2 cellular contexts compared by ENCODE assay signal in genomic region chr10:6271663-6272062, GRCh38.
TF ChIP-seq lines count a peak whose summit lies in the region.

No MANE protein-coding gene starts in this region.

TF ChIP-seq in HEK293, 187 proteins besides CTCF, POLR2A, EP300 and RAD21 (continued from another document):
- TF ChIP-seq ZNF704 (tag by site-specific recombination; IDR thresholded peaks at IDR 0.05) = no peak
- peak; percentile 88 for TF ChIP-seq EGR2 (tag by site-specific recombination; IDR thresholded peaks at IDR 0.05; ENCODE audit: low read depth)
- TF ChIP-seq ZNF37A (tag by site-specific recombination; IDR thresholded peaks at IDR 0.05) = no peak

TF ChIP-seq in GM12878, 131 proteins besides CTCF, POLR2A, EP300 and RAD21 (continued from another document):
- TF ChIP-seq REST (IDR thresholded peaks at IDR 0.05; ENCODE audit: low read depth, low read length) = no peak
- no peak for TF ChIP-seq ZBTB33 (IDR thresholded peaks at IDR 0.05)
- TF ChIP-seq ZZZ3 (IDR thresholded peaks at IDR 0.05; ENCODE audit: control insufficient read depth, insufficient read length, low read depth) = no peak
- no peak; the same call in 1 of the 2 replicates for TF ChIP-seq POLR2AphosphoS5 (IDR thresholded peaks at IDR 0.05; ENCODE audit: low read length)
- TF ChIP-seq MEF2B (IDR thresholded peaks at IDR 0.05; ENCODE audit: partially characterized antibody, poor library complexity, severe bottlenecking) = peak; percentile 24
- no peak for TF ChIP-seq BHLHE40 (IDR thresholded peaks at IDR 0.05; ENCODE audit: borderline replicate concordance in 1 of 2, low read depth in 2 of 2, low read length in 1 of 2)
- TF ChIP-seq STAT1 (conservative IDR thresholded peaks at IDR 0.05) = no peak
- TF ChIP-seq CHD1 (IDR thresholded peaks at IDR 0.05; ENCODE audit: low read depth, low read length) = no peak
- TF ChIP-seq RUNX3 (IDR thresholded peaks at IDR 0.05; ENCODE audit: low read length) = peak; percentile 12; the same call in 1 of the 2 replicates
- no peak for TF ChIP-seq JUND (IDR thresholded peaks at IDR 0.05; ENCODE audit: low read depth, low read length)
